18 cellular contexts compared by ENCODE assay signal in the genomic region with DNA sequence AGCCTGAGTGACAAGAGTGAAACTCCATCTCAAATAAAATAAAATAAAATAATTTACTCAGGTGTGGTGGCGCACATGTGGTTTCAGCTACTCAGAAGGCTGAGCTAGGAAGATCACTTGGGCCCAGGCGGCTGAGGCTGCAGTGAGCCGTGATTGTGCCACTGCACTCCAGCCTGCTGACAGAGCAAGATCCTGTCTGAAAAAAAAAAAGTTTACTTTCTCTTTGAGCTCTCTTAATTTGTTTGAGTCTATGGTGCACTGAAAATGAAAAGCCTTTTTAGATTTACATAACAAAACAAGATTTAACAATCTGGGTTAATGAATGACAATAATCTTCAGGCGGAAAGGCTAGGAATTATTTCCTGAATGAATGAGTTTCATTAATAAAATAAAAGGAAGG. TPM values are rescaled to one million over a fixed set of nuclear protein-coding genes. Genes with fewer than 3 reads are reported as not detected.
DNase-seq lines count a peak whose midpoint lies in the region; ATAC-seq and TF ChIP-seq lines count a peak whose summit lies in the region.
"Had no signal": no experiment of that assay in that cellular context is flagged by ENCODE, and none has a peak within 500 bp of the region (broad histone marks: within the 10 kb centered on the region; RNA-seq: fewer than 3 reads in every experiment).

No MANE protein-coding gene starts in this region.

- no peak overlapping the region for H3K9ac ChIP-seq in HUES48 (ENCODE audit: low read depth, low read length)
- H3K9ac ChIP-seq in adipocyte (ENCODE audit: low read length) = peak overlapping the region; percentile 21
- peak overlapping the region in 1 of 2 donors; percentile 39 for H3K9ac ChIP-seq in liver (ENCODE audit: low read depth in 1 of 2, low read length in 2 of 2)

- ATAC-seq in upper lobe of left lung (ENCODE audit: low FRiP score in 2 of 2) = no peak
- ATAC-seq in HG03139 (IDR thresholded peaks at IDR 0.05; ENCODE audit: unreplicated experiment) = no peak

- H3K9me3 ChIP-seq in HUES48 (ENCODE audit: control insufficient read depth, insufficient read depth, low read length) (no peaks in the 10 kb centered on the region), adipocyte (ENCODE audit: control insufficient read depth, low read length) (peaks cover 4% of the 10 kb centered on the region), liver (ENCODE audit: control insufficient read depth in 4 of 4, low read length in 3 of 4) (peaks cover 0 to 3% (median 1%) of the 10 kb centered on the region in 4 donors), upper lobe of left lung (no peaks in the 10 kb centered on the region)

- TF ChIP-seq POLR2A in upper lobe of left lung (IDR thresholded peaks at IDR 0.05) = no peak

- TF ChIP-seq EP300 in upper lobe of left lung (IDR thresholded peaks at IDR 0.05) = no peak

- H3K36me3 Mint-ChIP-seq in mesothelial cell of epicardium = peaks cover 20% of the 10 kb centered on the region
- H3K36me3 Mint-ChIP-seq: CD4-positive, alpha-beta memory T cell had no signal

- H3K4me3 ChIP-seq in HUES48 (ENCODE audit: low read depth, low read length) (no peak overlapping the region), adipocyte (ENCODE audit: low read length) (no peak overlapping the region), liver (ENCODE audit: low read depth in 1 of 3, low read length in 3 of 3) (no peak overlapping the region), upper lobe of left lung (no peak overlapping the region)

- TF ChIP-seq CTCF in liver (IDR thresholded peaks at IDR 0.05; ENCODE audit: low read depth, low read length, missing input control) (no peak), upper lobe of left lung (IDR thresholded peaks at IDR 0.05) (no peak), mesothelial cell of epicardium (IDR thresholded peaks at IDR 0.05; ENCODE audit: unreplicated experiment) (no peak)

- H3K9me3 Mint-ChIP-seq in mesothelial cell of epicardium = peaks cover 4% of the 10 kb centered on the region

- no peak for DNase-seq in adipocyte (ENCODE audit: low read depth)
- peak; percentile 20 to 44 for DNase-seq in upper lobe of left lung
- DNase-seq in mesothelial cell of epicardium (ENCODE audit: low spot score in 2 of 2, unreplicated experiment in 2 of 2) = no peak
- no peak for DNase-seq in GF-D8 (lab: John Stamatoyannopoulos, UW)
- DNase-seq: ACHN; AML-193; Calu3; CD4-positive, alpha-beta memory T cell; DMS53; IMR-90; Kasumi-1; NCI-H187 treated with DMSO at 0.1 percent for 48 hours; NCI-H446; NCI-H69; SIG-M5 had no signal

- no peak overlapping the region for H3K27ac Mint-ChIP-seq in mesothelial cell of epicardium
- H3K27ac Mint-ChIP-seq: CD4-positive, alpha-beta memory T cell had no signal

- peak in 1 of 2 donors; percentile 23 for TF ChIP-seq RAD21 in liver (IDR thresholded peaks at IDR 0.05)

- H3K27ac ChIP-seq in HUES48 (ENCODE audit: low read depth, low read length) (peak overlapping the region; percentile 52), liver (ENCODE audit: low read depth in 1 of 2, low read length in 2 of 2) (peak overlapping the region; percentile 34 to 68), upper lobe of left lung (peak overlapping the region in 3 of 4 donors; percentile 4 to 15 (median 11))

- no peak overlapping the region for H3K4me3 Mint-ChIP-seq in mesothelial cell of epicardium
- H3K4me3 Mint-ChIP-seq: CD4-positive, alpha-beta memory T cell had no signal

- H3K27me3 ChIP-seq in HUES48 (ENCODE audit: control insufficient read depth, insufficient read depth, low read length) (no peaks in the 10 kb centered on the region), adipocyte (replicated peaks; ENCODE audit: control insufficient read depth, insufficient read depth, low read length) (no peaks in the 10 kb centered on the region), liver (ENCODE audit: control insufficient read depth in 4 of 4, insufficient read depth in 4 of 4, low read length in 3 of 4) (no peaks in the 10 kb centered on the region), upper lobe of left lung (no peaks in the 10 kb centered on the region)

- H3K4me1 ChIP-seq in HUES48 (ENCODE audit: control insufficient read depth, insufficient read depth, low read length) (peaks cover 29% of the 10 kb centered on the region), adipocyte (ENCODE audit: control insufficient read depth, insufficient read depth, low read length) (peaks cover 44% of the 10 kb centered on the region), liver (ENCODE audit: control insufficient read depth in 4 of 4, insufficient read depth in 4 of 4, low read length in 3 of 4) (peaks cover 0 to 12% (median 6%) of the 10 kb centered on the region in 4 donors), upper lobe of left lung (peaks cover 0 to 26% (median 17%) of the 10 kb centered on the region in 4 donors)

- no peaks in the 10 kb centered on the region for H3K36me3 ChIP-seq in HUES48 (ENCODE audit: control insufficient read depth, insufficient read depth, low read length)
- no peaks in the 10 kb centered on the region for H3K36me3 ChIP-seq in adipocyte (ENCODE audit: control insufficient read depth, insufficient read depth, low read length, severe bottlenecking)
- H3K36me3 ChIP-seq in liver (ENCODE audit: control insufficient read depth in 4 of 4, insufficient read depth in 3 of 4, low read depth in 1 of 4, low read length in 3 of 4) = no peaks in the 10 kb centered on the region
- H3K36me3 ChIP-seq in upper lobe of left lung = no peaks in the 10 kb centered on the region

- WGBS in liver = 31% methylated on average over 4 of the region's 4 CpGs
- WGBS in upper lobe of left lung, 2 donors = 57 to 69% methylated on average over 4 of the region's 4 CpGs

- H3K27me3 Mint-ChIP-seq in mesothelial cell of epicardium (ENCODE audit: low read depth) = no peaks in the 10 kb centered on the region

- H3K4me1 Mint-ChIP-seq in mesothelial cell of epicardium = peaks cover 10% of the 10 kb centered on the region

TF ChIP-seq in liver, 16 proteins besides CTCF, POLR2A, EP300 and RAD21:
- TF ChIP-seq, protein P1, sequence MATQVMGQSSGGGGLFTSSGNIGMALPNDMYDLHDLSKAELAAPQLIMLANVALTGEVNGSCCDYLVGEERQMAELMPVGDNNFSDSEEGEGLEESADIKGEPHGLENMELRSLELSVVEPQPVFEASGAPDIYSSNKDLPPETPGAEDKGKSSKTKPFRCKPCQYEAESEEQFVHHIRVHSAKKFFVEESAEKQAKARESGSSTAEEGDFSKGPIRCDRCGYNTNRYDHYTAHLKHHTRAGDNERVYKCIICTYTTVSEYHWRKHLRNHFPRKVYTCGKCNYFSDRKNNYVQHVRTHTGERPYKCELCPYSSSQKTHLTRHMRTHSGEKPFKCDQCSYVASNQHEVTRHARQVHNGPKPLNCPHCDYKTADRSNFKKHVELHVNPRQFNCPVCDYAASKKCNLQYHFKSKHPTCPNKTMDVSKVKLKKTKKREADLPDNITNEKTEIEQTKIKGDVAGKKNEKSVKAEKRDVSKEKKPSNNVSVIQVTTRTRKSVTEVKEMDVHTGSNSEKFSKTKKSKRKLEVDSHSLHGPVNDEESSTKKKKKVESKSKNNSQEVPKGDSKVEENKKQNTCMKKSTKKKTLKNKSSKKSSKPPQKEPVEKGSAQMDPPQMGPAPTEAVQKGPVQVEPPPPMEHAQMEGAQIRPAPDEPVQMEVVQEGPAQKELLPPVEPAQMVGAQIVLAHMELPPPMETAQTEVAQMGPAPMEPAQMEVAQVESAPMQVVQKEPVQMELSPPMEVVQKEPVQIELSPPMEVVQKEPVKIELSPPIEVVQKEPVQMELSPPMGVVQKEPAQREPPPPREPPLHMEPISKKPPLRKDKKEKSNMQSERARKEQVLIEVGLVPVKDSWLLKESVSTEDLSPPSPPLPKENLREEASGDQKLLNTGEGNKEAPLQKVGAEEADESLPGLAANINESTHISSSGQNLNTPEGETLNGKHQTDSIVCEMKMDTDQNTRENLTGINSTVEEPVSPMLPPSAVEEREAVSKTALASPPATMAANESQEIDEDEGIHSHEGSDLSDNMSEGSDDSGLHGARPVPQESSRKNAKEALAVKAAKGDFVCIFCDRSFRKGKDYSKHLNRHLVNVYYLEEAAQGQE (IDR thresholded peaks at IDR 0.05) = no peak
- TF ChIP-seq YY1 (IDR thresholded peaks at IDR 0.05) = no peak
TF ChIP-seq in liver: peak in this region for 0.

RNA-seq across cellular contexts. Expression of a gene that starts 23.3 kb away (rescaled TPM):
- total RNA-seq in liver = 10 to 100 TPM; 10.9 to 33.0 TPM
- 10 to 100 TPM in 1 of 2 donors, 1 to 10 TPM in 1; 6.6 to 30.4 TPM for polyA plus RNA-seq in liver
- 10 to 100 TPM; 37.3 to 80.2 (median 56.6) TPM for total RNA-seq in upper lobe of left lung
- 66.1 to 73.6 TPM (median 68.0 TPM) in 3 replicates for total RNA-seq in mesothelial cell of epicardium
- polyA plus RNA-seq: CD4-positive, alpha-beta memory T cell had no signal

Comparison
In these comparisons a context has a peak if more than half of its experiments do, and no peak if none do; other contexts are left out.
1. DNase-seq: peak in upper lobe of left lung (2 of 2); none in adipocyte (single experiment), mesothelial cell of epicardium (0 of 2) and GF-D8 (single experiment).
2. Peak in every context shown above with its lines, with median percentiles within 50 percentile points of each other: H3K27ac ChIP-seq.